In the genomic region with DNA sequence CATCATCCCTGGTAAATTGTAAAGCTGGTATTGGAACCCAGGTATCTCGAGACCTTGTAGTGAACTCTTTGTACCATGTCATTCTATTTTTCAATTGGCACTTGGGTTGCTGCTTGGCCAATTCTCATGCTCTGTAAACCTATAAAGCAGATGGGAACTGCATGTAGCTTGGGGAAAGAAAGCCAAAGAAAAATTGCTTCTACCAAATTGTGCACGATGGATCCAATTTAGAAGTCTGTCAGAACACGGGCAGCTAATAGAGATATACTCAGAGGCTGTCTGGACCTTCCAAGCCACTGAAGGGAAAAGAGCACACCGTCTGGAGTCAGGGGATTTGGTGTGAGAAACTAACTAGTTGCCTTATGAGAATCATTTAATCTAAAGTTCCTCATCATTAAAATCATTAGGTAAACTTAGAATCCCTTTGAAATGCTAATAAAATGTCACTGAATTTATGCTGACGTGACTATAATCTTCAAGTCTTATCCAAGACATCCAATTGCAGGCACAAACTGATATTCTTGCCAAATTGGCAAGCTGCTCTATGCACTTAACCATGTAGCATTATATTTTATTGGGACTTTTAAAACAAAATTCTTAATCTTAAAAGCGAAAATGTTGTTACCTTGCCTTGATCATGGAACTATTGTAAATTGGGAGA, we compare ENCODE assay signal across 25 cellular contexts.
DNase-seq lines count a peak whose midpoint lies in the region; ATAC-seq, FAIRE-seq and TF ChIP-seq lines count a peak whose summit lies in the region.
"Had no signal": no experiment of that assay in that cellular context is flagged by ENCODE, and none has a peak within 500 bp of the region (broad histone marks: within the 10 kb centered on the region; RNA-seq: fewer than 3 reads in every experiment).

No MANE protein-coding gene starts in this region.

- in situ Hi-C loops in HepG2 (cut with HindIII; ENCODE audit: extremely low pct_ligation_motif_present, low pct_unique_long_range_greater_than_20kb): no loop called here

- FAIRE-seq in HepG2 (lab: Jason Lieb, UNC): no peak
- FAIRE-seq: A204.1, GM12892, H54 had no signal

- H3K79me2 ChIP-seq in HepG2 (ENCODE audit: insufficient read depth, low read length): no peaks in the 10 kb centered on the region

- H3K27me3 ChIP-seq in HepG2 (ENCODE audit: control insufficient read depth in 1 of 2, insufficient read depth in 2 of 2, low read length in 2 of 2) (no peaks in the 10 kb centered on the region), right lobe of liver (no peaks in the 10 kb centered on the region), tibial nerve (no peaks in the 10 kb centered on the region)
- H3K27me3 ChIP-seq: BE2C had no signal

- 4% methylated on average over 6 of the region's 6 CpGs for WGBS in HepG2 (ENCODE audit: low lambda C conversion rate)
- WGBS in right lobe of liver (ENCODE audit: insufficient coverage, low coverage, low lambda C conversion rate, missing lambda C conversion rate): 31% methylated on average over 6 of the region's 6 CpGs
- 78 to 87% methylated on average over 6 of the region's 6 CpGs for WGBS in tibial nerve, 2 donors

- H4K20me1 ChIP-seq in HepG2 (ENCODE audit: insufficient read depth, low read length): no peaks in the 10 kb centered on the region
- H4K20me1 ChIP-seq: BLaER1 treated with 17β-estradiol and CSF1 and Interleukin-3, amounts not matched to agents 10 nM and 100 nM had no signal

- TF ChIP-seq CTCF in HepG2 (CRISPR knock-in tag; IDR thresholded peaks at IDR 0.05) (no peak), right lobe of liver (IDR thresholded peaks at IDR 0.05) (no peak), tibial nerve (IDR thresholded peaks at IDR 0.05) (no peak)

- TF ChIP-seq EP300 in HepG2 (IDR thresholded peaks at IDR 0.05; ENCODE audit: low read depth in 2 of 2, low read length in 2 of 2) (no peak), HepG2 (CRISPR knock-in tag; IDR thresholded peaks at IDR 0.05; ENCODE audit: borderline replicate concordance) (no peak), tibial nerve (IDR thresholded peaks at IDR 0.05) (no peak)

- H3K4me1 ChIP-seq in HepG2 (ENCODE audit: insufficient read depth, low read length) (no peaks in the 10 kb centered on the region), right lobe of liver (no peaks in the 10 kb centered on the region), tibial nerve (no peaks in the 10 kb centered on the region)
- H3K4me1 ChIP-seq: BE2C; BLaER1 treated with 17β-estradiol and CSF1 and Interleukin-3, amounts not matched to agents 10 nM and 100 nM; HAP-1 had no signal

- CTCF ChIA-PET in HepG2 (lab: Yijun Ruan, JAX; ENCODE audit: low intra/inter-chr PET ratio, low total read pairs): no interaction called here

- H3K4me3 ChIP-seq in HepG2 (replicated peaks in 1 of 3; ENCODE audit: insufficient read depth in 1 of 3, low read depth in 2 of 3, low read length in 3 of 3): no peak overlapping the region
- no peak overlapping the region for H3K4me3 ChIP-seq in right lobe of liver
- no peak overlapping the region for H3K4me3 ChIP-seq in tibial nerve
- H3K4me3 ChIP-seq: BLaER1 treated with 17β-estradiol and CSF1 and Interleukin-3, amounts not matched to agents 10 nM and 100 nM; GM23338; HAP-1 had no signal

- no peak overlapping the region for H3K9ac ChIP-seq in HepG2 (ENCODE audit: insufficient read depth, low read depth, low read length)
- H3K9ac ChIP-seq: BLaER1 treated with 17β-estradiol and CSF1 and Interleukin-3, amounts not matched to agents 10 nM and 100 nM had no signal

- H2AFZ ChIP-seq in HepG2 (ENCODE audit: low read length): no peak overlapping the region
- H2AFZ ChIP-seq: GM23338 had no signal

- H3K27ac ChIP-seq in HepG2 (ENCODE audit: extremely low read length, insufficient read depth, low read length) (no peak overlapping the region), right lobe of liver (no peak overlapping the region), tibial nerve (no peak overlapping the region)
- H3K27ac ChIP-seq: 22Rv1; BLaER1 treated with 17β-estradiol and CSF1 and Interleukin-3, amounts not matched to agents 10 nM and 100 nM had no signal

- H3K36me3 ChIP-seq in HepG2 (replicated peaks in 1 of 2; ENCODE audit: control insufficient read depth in 1 of 2, insufficient read depth in 2 of 2, low read length in 2 of 2): no peaks in the 10 kb centered on the region
- no peaks in the 10 kb centered on the region for H3K36me3 ChIP-seq in right lobe of liver
- no peaks in the 10 kb centered on the region for H3K36me3 ChIP-seq in tibial nerve
- H3K36me3 ChIP-seq: BE2C; BLaER1 treated with 17β-estradiol and CSF1 and Interleukin-3, amounts not matched to agents 10 nM and 100 nM; HAP-1 had no signal

- no peaks in the 10 kb centered on the region for H3K9me3 ChIP-seq in HepG2 (ENCODE audit: low read length)
- H3K9me3 ChIP-seq in right lobe of liver: no peaks in the 10 kb centered on the region
- no peaks in the 10 kb centered on the region for H3K9me3 ChIP-seq in tibial nerve
- H3K9me3 ChIP-seq: BE2C; BLaER1 treated with 17β-estradiol and CSF1 and Interleukin-3, amounts not matched to agents 10 nM and 100 nM; HAP-1 had no signal

- intact Hi-C loops in HepG2 (cut with micrococcal nuclease; ENCODE audit: unreplicated experiment): no loop called here
- intact Hi-C loops in right lobe of liver (cut with DNase I): no loop called here

- TF ChIP-seq RAD21 in HepG2 (CRISPR knock-in tag; IDR thresholded peaks at IDR 0.05): no peak

- no peak for ATAC-seq in HepG2
- ATAC-seq in right lobe of liver: no peak
- ATAC-seq in HG03159 (IDR thresholded peaks at IDR 0.05; ENCODE audit: unreplicated experiment): no peak
- ATAC-seq: GM23338 had no signal

- BruUV-seq in HepG2 (replicated peaks; lab: Mats Ljungman, UMichigan): no TSS peak

- DNase-seq in HepG2 (ENCODE audit: low spot score): no peak
- DNase-seq in right lobe of liver: no peak
- DNase-seq in NCI-H446 (lab: John Stamatoyannopoulos, UW): peak; percentile 57 to 81
- peak; percentile 69 for DNase-seq in cerebellar cortex (ENCODE audit: low spot score)
- peak; percentile 5 for DNase-seq in pons (ENCODE audit: low spot score)
- DNase-seq in NCI-H226: no peak
- DNase-seq in tibial nerve (ENCODE audit: low spot score in 2 of 2): no peak
- DNase-seq: ACHN; AML-193; BE2C; CD4-positive, alpha-beta T cell; CD8-positive, alpha-beta memory T cell; DMS 273 treated with DMSO at 0.1 percent for 48 hours; DMS79; EL; GF-D8; HFFc6 had no signal

- POLR2A ChIA-PET in HepG2 (lab: Yijun Ruan, JAX): no interaction called here

- no peak overlapping the region for H3K4me2 ChIP-seq in HepG2 (ENCODE audit: low read depth, low read length)
- H3K4me2 ChIP-seq: BLaER1 treated with 17β-estradiol and CSF1 and Interleukin-3, amounts not matched to agents 10 nM and 100 nM; GM23338 had no signal

- TF ChIP-seq POLR2A in HepG2 (IDR thresholded peaks at IDR 0.05; ENCODE audit: insufficient read depth in 1 of 2, low read depth in 2 of 2, low read length in 2 of 2) (no peak), right lobe of liver (IDR thresholded peaks at IDR 0.05) (no peak), tibial nerve (IDR thresholded peaks at IDR 0.05) (no peak)

TF ChIP-seq in HepG2, 621 proteins besides CTCF, POLR2A, EP300 and RAD21:
- TF ChIP-seq ZFP1 (CRISPR knock-in tag; IDR thresholded peaks at IDR 0.05): no peak
- TF ChIP-seq NFKBIZ (CRISPR knock-in tag; IDR thresholded peaks at IDR 0.05): no peak
- peak; percentile 71 to 89 for TF ChIP-seq MAFK (conservative IDR thresholded peaks at IDR 0.05 in 1 of 2, IDR thresholded peaks at IDR 0.05 in 1 of 2; ENCODE audit: low read length in 2 of 2)
- peak; percentile 84 for TF ChIP-seq MAFF (IDR thresholded peaks at IDR 0.05; ENCODE audit: low read depth, low read length)
- TF ChIP-seq ZNF816 (CRISPR knock-in tag; IDR thresholded peaks at IDR 0.05; ENCODE audit: borderline replicate concordance): no peak
- no peak for TF ChIP-seq ZBTB21 (CRISPR knock-in tag; IDR thresholded peaks at IDR 0.05)

Comparison
In these comparisons a context has a peak if more than half of its experiments do, and no peak if none do; other contexts are left out.
1. DNase-seq: peak in NCI-H446 (2 of 2), cerebellar cortex (single experiment) and pons (single experiment); none in HepG2 (single experiment), right lobe of liver (0 of 3), NCI-H226 (single experiment) and tibial nerve (0 of 2).